In the genomic region with DNA sequence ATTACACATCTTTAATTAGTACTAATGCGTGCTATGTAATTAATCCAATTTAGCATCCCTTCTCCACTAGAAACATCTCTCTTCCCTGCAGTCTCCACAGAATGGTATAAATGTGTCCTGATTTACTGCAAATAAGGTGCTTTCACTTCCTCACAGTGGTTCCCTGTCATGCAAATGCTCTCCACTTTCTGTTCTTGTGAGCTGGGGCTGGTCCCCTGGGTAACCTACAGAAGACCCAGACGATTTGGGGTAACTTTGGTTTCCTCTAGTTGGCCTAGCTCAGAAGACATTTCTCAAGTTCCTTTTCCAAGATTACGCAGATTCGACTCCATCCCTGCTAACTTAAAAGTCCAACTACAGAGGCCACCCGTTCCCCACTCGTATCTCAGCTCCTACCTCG, we compare ENCODE assay signal across 10 cellular contexts. TPM values are rescaled to one million over a fixed set of nuclear protein-coding genes. Genes with fewer than 3 reads are reported as not detected.
DNase-seq lines count a peak whose midpoint lies in the region; ATAC-seq and TF ChIP-seq lines count a peak whose summit lies in the region.
"Had no signal": no experiment of that assay in that cellular context is flagged by ENCODE, and none has a peak within 500 bp of the region (broad histone marks: within the 10 kb centered on the region; RNA-seq: fewer than 3 reads in every experiment).

No MANE protein-coding gene starts in this region.

- H3K27ac ChIP-seq in heart right ventricle: no peak overlapping the region
- H3K27ac ChIP-seq: epithelial cell of prostate had no signal

- ATAC-seq in GM19023 (IDR thresholded peaks at IDR 0.05; ENCODE audit: unreplicated experiment) (peak; percentile 99), HG02642 (IDR thresholded peaks at IDR 0.05; ENCODE audit: poor library complexity, unreplicated experiment) (peak; percentile 99), HG03575 (IDR thresholded peaks at IDR 0.05; ENCODE audit: extremely low read depth, insufficient number of reproducible peaks, low FRiP score, unreplicated experiment) (peak; percentile 99), sciatic nerve (peak; percentile 41), heart right ventricle (no peak)

- DNase-seq in sciatic nerve (ENCODE audit: low spot score) (no peak), AG08395 (ENCODE audit: low spot score) (no peak), heart right ventricle (no peak)
- DNase-seq in stimulated activated CD4-positive, alpha-beta T cell treated with anti-CD3 and anti-CD28 coated beads, Interleukin-15, amount 100 ng/mL, for 24 hours: no peak
- DNase-seq: activated naive CD8-positive, alpha-beta T cell treated with anti-CD3 and anti-CD28 coated beads, Interleukin-2, amount 10 ng/mL, durations not matched to agents 7 days and 5 days; MG63 had no signal

- 68 to 77% methylated on average over 7 of the region's 7 CpGs for WGBS in heart right ventricle, 2 donors

- intact Hi-C loops in sciatic nerve (cut with DNase I): no loop called here
- intact Hi-C loops in heart right ventricle (cut with DNase I): no loop called here

- no peak overlapping the region for H3K4me3 ChIP-seq in heart right ventricle
- H3K4me3 ChIP-seq: MG63 had no signal

- no peaks in the 10 kb centered on the region for H3K4me1 ChIP-seq in heart right ventricle

- H3K36me3 ChIP-seq in heart right ventricle: no peaks in the 10 kb centered on the region
- H3K36me3 ChIP-seq: MG63 had no signal

- no peak for TF ChIP-seq CTCF in heart right ventricle (IDR thresholded peaks at IDR 0.05)

- H3K27me3 ChIP-seq in heart right ventricle: no peaks in the 10 kb centered on the region
- H3K27me3 ChIP-seq: MG63 had no signal

- H3K9me3 ChIP-seq in heart right ventricle: peaks cover 0 to 14% (median 3%) of the 10 kb centered on the region in 11 donors

RNA-seq across cellular contexts. Expression of gene NEDD4L, which starts 29.0 kb away (rescaled TPM):
- total RNA-seq in sciatic nerve: 30.9 TPM
- 10 to 100 TPM; 37.1 to 67.1 (median 50.2) TPM for total RNA-seq in heart right ventricle
- polyA plus RNA-seq in heart right ventricle: 10 to 100 TPM in 1 of 2 donors, 1 to 10 TPM in 1; 9.6 to 13.5 TPM

Comparison
In these comparisons a context has a peak if more than half of its experiments do, and no peak if none do; other contexts are left out.
1. ATAC-seq: peak in GM19023 (single experiment), HG02642 (single experiment), HG03575 (single experiment) and sciatic nerve (single experiment); none in heart right ventricle (0 of 8).